ENCODE assay signal across 1 cellular context in genomic region chr22:37302617-37303555, GRCh38.
TF ChIP-seq lines count a peak whose summit lies in the region.

No MANE protein-coding gene starts in this region.

TF ChIP-seq in GM23338, 12 proteins besides CTCF, POLR2A, EP300 and RAD21 (continued from another document):
- TF ChIP-seq REST (IDR thresholded peaks at IDR 0.05; ENCODE audit: unreplicated experiment) (no peak), ZNF114 (CRISPR knock-in tag; IDR thresholded peaks at IDR 0.05) (no peak), CREB1 (CRISPR knock-in tag; IDR thresholded peaks at IDR 0.05; ENCODE audit: low read depth) (no peak), ZNF331 (CRISPR knock-in tag; IDR thresholded peaks at IDR 0.05; ENCODE audit: low read depth) (no peak), NANOG (IDR thresholded peaks at IDR 0.05; ENCODE audit: borderline replicate concordance) (no peak), STAT1 (IDR thresholded peaks at IDR 0.05; ENCODE audit: unreplicated experiment) (no peak)
